In the genomic region with DNA sequence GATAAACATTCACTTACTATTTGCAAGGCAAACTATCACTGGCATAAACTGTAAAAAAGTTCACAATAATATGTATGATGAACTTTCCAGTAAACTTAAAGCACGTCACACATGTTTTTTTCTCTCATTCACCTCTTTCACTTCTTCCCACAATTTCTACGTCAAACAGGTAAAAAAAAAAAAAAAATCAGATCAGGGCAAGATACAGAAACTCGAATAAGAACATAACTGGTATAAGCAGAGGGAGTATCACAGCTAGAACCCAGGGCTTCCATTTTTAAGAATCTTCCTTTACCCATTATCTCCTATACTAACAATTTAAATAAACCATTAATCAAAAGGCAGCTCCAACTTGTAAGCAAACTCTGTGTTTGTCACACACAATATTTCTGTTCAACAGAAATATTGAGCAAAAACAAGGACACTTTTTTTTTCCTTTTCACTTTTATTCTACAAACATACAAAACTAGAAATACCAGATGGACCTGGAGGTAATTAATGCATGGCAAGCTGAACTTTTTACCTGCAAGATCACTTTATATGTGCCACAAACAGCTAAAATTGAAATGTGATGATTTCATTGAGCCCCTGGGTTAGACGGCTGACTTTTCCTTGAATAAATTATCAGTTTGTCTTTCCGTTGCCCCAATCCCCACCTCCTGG, we compare ENCODE assay signal across 1 cellular context.
TF ChIP-seq lines count a peak whose summit lies in the region.

No MANE protein-coding gene starts in this region.

TF ChIP-seq in GM23338, 12 proteins besides CTCF, POLR2A, EP300 and RAD21:
- TF ChIP-seq EZH2phosphoT487 (IDR thresholded peaks at IDR 0.05; ENCODE audit: unreplicated experiment) (no peak), CREB1 (CRISPR knock-in tag; IDR thresholded peaks at IDR 0.05; ENCODE audit: low read depth) (no peak), NANOG (IDR thresholded peaks at IDR 0.05; ENCODE audit: borderline replicate concordance) (no peak), ZNF462 (CRISPR knock-in tag; IDR thresholded peaks at IDR 0.05) (no peak), ZNF331 (CRISPR knock-in tag; IDR thresholded peaks at IDR 0.05; ENCODE audit: low read depth) (no peak), STAT1 (IDR thresholded peaks at IDR 0.05; ENCODE audit: unreplicated experiment) (no peak), REST (IDR thresholded peaks at IDR 0.05; ENCODE audit: unreplicated experiment) (no peak), ZNF114 (CRISPR knock-in tag; IDR thresholded peaks at IDR 0.05) (no peak), EZH2 (IDR thresholded peaks at IDR 0.05; ENCODE audit: low read depth, unreplicated experiment) (no peak), ETS1 (IDR thresholded peaks at IDR 0.05) (no peak), JUNB (IDR thresholded peaks at IDR 0.05; ENCODE audit: unreplicated experiment) (no peak)
